In the genomic region with DNA sequence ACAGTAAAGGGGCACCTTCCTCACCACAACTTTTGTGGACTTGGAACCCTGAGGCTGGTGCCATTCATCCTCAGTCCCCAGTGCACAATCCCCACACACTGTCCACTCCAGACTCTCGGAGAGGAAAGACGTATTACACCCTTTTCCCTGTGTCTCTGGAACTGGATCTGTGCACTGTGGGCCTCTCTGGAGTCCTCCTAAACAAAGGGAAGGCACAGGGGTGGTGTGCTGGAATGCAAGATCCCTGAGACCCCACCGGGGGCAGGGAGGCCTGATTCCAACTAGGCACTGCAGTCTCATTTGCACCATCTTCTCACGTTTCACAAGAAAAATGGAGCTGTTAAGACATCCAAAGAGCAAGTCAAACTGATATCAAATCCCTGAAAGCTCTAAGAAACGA, we compare ENCODE assay signal across 20 cellular contexts.
"Had no signal": no experiment of that assay in that cellular context is flagged by ENCODE, and none has a peak within 500 bp of the region (broad histone marks: within the 10 kb centered on the region; RNA-seq: fewer than 3 reads in every experiment).

No MANE protein-coding gene starts in this region.

- H3K4me1 ChIP-seq: lower lobe of right lung, pancreas, testis had no signal

- H3K36me3 ChIP-seq: gastrocnemius medialis, left ventricle myocardium inferior, lower lobe of right lung, neural progenitor cell, pancreas, tibial nerve had no signal

- ATAC-seq: esophagus mucosa; gastrocnemius medialis; lower lobe of right lung; natural killer cell treated with Interleukin-12 subunit alpha and Interleukin-12 subunit beta and Interleukin-15 and Interleukin-18, amount 100 ng/mL, for 72 hours; pancreas had no signal

- H3K27ac ChIP-seq: gastrocnemius medialis, left ventricle myocardium inferior, lower lobe of right lung, neural progenitor cell, pancreas, testis, tibial nerve had no signal

- H3K9me3 ChIP-seq: gastrocnemius medialis, left ventricle myocardium inferior, lower lobe of right lung, pancreas, testis, tibial nerve had no signal

- H3K36me3 Mint-ChIP-seq: mesothelial cell of epicardium; natural killer cell treated with Interleukin-12 subunit alpha and Interleukin-12 subunit beta and Interleukin-15 and Interleukin-18, amount 100 ng/mL, for 72 hours had no signal

- H3K27me3 ChIP-seq: neural progenitor cell, pancreas, testis, tibial nerve had no signal

- H3K9me3 Mint-ChIP-seq: immature natural killer cell; natural killer cell treated with Interleukin-12 subunit alpha and Interleukin-12 subunit beta and Interleukin-15 and Interleukin-18, amount 100 ng/mL, for 72 hours; neural progenitor cell had no signal

- H3K4me1 Mint-ChIP-seq: immature natural killer cell, mesothelial cell of epicardium had no signal

- DNase-seq: cortex of kidney; effector memory CD4-positive, alpha-beta T cell; gastrocnemius medialis; immature natural killer cell; left cardiac atrium; left ventricle myocardium inferior; lower lobe of right lung; pancreas; right cardiac atrium; stimulated activated CD4-positive, alpha-beta T cell treated with anti-CD3 and anti-CD28 coated beads, Interleukin-2, amount 100 ng/mL, for 48 hours; stimulated activated naive CD4-positive, alpha-beta T cell treated with Interleukin-2 at 50 U/mL for 16 hours; testis had no signal

- H3K4me3 Mint-ChIP-seq: immature natural killer cell; memory B cell; mesothelial cell of epicardium; natural killer cell treated with Interleukin-12 subunit alpha and Interleukin-12 subunit beta and Interleukin-15 and Interleukin-18, amount 100 ng/mL, for 72 hours; neural progenitor cell had no signal

- H3K27ac Mint-ChIP-seq: immature natural killer cell; memory B cell; mesothelial cell of epicardium; natural killer cell treated with Interleukin-12 subunit alpha and Interleukin-12 subunit beta and Interleukin-15 and Interleukin-18, amount 100 ng/mL, for 72 hours; neural progenitor cell; progenitor cell of endocrine pancreas had no signal

- H3K4me3 ChIP-seq: gastrocnemius medialis, left ventricle myocardium inferior, lower lobe of right lung, neural progenitor cell, pancreas, smooth muscle cell, testis, tibial nerve had no signal
